Comparison of ENCODE assay signal across 7 cellular contexts in the genomic region with DNA sequence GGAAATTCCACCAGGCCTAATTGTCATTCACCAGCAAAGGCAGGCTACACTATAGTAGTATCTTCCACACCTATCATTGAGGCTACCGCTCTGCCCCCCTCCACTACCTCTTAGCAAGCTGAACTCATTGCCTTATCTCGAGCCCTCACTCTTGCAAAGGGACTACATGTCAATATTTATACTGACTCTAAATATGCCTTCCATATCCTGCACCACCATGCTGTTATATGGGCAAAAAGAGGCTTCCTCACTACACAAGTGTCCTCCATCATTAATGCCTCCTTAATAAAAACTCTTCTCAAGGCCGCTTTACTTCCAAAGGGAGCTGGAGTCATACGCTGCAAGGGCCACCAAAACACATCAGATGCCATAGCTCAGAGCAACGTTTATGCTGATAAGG.
DNase-seq lines count a peak whose midpoint lies in the region; ATAC-seq, FAIRE-seq and TF ChIP-seq lines count a peak whose summit lies in the region.
"Not testable (repeated sequence)": the region's sequence is repeated elsewhere in the genome, so short reads cannot be mapped to it uniquely, and the experiment has no call there.

No MANE protein-coding gene starts in this region.

- not testable (repeated sequence) for H3K36me3 ChIP-seq in DND-41 (ENCODE audit: insufficient read depth, low read length); HCT116 (ENCODE audit: control insufficient read depth in 1 of 2, insufficient read depth in 2 of 2, low read length in 2 of 2); HEK293 (ENCODE audit: control insufficient read depth in 2 of 2, insufficient read depth in 1 of 2, low read length in 2 of 2); K562 (ENCODE audit: control insufficient read depth, insufficient read depth, low read length)

- not testable (repeated sequence) for H3K4me2 ChIP-seq in DND-41 (ENCODE audit: insufficient read depth, low read length); HCT116 (ENCODE audit: low read length); K562 (ENCODE audit: insufficient read depth, low read length)

- intact Hi-C loops in HCT116 (cut with micrococcal nuclease); K562 (cut with micrococcal nuclease): not testable (repeated sequence)

- not testable (repeated sequence) for H3K9ac ChIP-seq in DND-41 (ENCODE audit: low read depth, low read length); HCT116 (ENCODE audit: low read length); K562 (ENCODE audit: insufficient read depth in 1 of 2, low read depth in 2 of 2, low read length in 2 of 2)

- not testable (repeated sequence) for H2AFZ ChIP-seq in DND-41 (ENCODE audit: low read depth, low read length); HCT116 (ENCODE audit: low read depth, low read length, poor library complexity, severe bottlenecking); K562 (ENCODE audit: low read depth, low read length)

- not testable (repeated sequence) for H3K27ac ChIP-seq in DND-41 (ENCODE audit: low read length); HCT116 (ENCODE audit: low read depth, low read length); HEK293 (ENCODE audit: extremely low read depth, low read depth, low read length); K562 (ENCODE audit: extremely low read depth, low read depth, low read length)

- TF ChIP-seq EP300 in K562 (IDR thresholded peaks at IDR 0.05; ENCODE audit: low read length), result peak; percentile 58; the same call in 1 of the 2 replicates

- CTCF ChIA-PET in HCT116 (lab: Charles Lee); HEK293 (lab: Yijun Ruan, JAX); K562 (lab: Yijun Ruan, JAX; ENCODE audit: low intra/inter-chr PET ratio): not testable (repeated sequence)

- WGBS in K562 (ENCODE audit: insufficient coverage, low coverage, missing lambda C conversion rate), result 22% methylated on average over 5 of the region's 5 CpGs

- not testable (repeated sequence) for H3K4me1 ChIP-seq in DND-41 (ENCODE audit: insufficient read depth, low read length); HCT116 (ENCODE audit: control insufficient read depth in 1 of 2, insufficient read depth in 2 of 2, low read length in 2 of 2); HEK293 (ENCODE audit: control insufficient read depth, insufficient read depth, low read length); K562 (replicated peaks in 1 of 2; ENCODE audit: control insufficient read depth in 2 of 2, insufficient read depth in 2 of 2, low read length in 2 of 2)

- TF ChIP-seq POLR2A in HCT116 (IDR thresholded peaks at IDR 0.05; ENCODE audit: borderline replicate concordance, extremely low read depth, insufficient read depth, insufficient read length); K562 (conservative IDR thresholded peaks at IDR 0.05): not testable (repeated sequence)

- in situ Hi-C loops in Caki2 (cut with HindIII; ENCODE audit: low pct_unique_long_range_greater_than_20kb, low sequenced_read_pairs); K562 (cut with MboI): not testable (repeated sequence)

- H3K4me3 ChIP-seq in DND-41 (ENCODE audit: low read depth in 1 of 2, low read length in 2 of 2); HCT116 (replicated peaks in 1 of 2; ENCODE audit: low read depth in 1 of 2, low read length in 2 of 2); HEK293 (ENCODE audit: low read depth, low read length); K562: not testable (repeated sequence)

- FAIRE-seq in K562 (lab: Jason Lieb, UNC), result not testable (repeated sequence)

- not testable (repeated sequence) for TF ChIP-seq CTCF in DND-41 (IDR thresholded peaks at IDR 0.05; ENCODE audit: borderline replicate concordance, extremely low read depth, low read length, poor library complexity, severe bottlenecking); HCT116 (IDR thresholded peaks at IDR 0.05 in 2 of 3, conservative IDR thresholded peaks at IDR 0.05 in 1 of 3; ENCODE audit: borderline replicate concordance in 1 of 3, insufficient read depth in 1 of 3, low read depth in 2 of 3, low read length in 2 of 3); HEK293 (tag by site-specific recombination; IDR thresholded peaks at IDR 0.05); K562 (IDR thresholded peaks at IDR 0.05 in 2 of 3, conservative IDR thresholded peaks at IDR 0.05 in 1 of 3; ENCODE audit: insufficient read depth in 2 of 3, low read depth in 1 of 3, low read length in 3 of 3)

- not testable (repeated sequence) for H3K9me1 ChIP-seq in K562 (ENCODE audit: control insufficient read depth, insufficient read depth, low read length)

- H4K20me1 ChIP-seq in DND-41 (ENCODE audit: insufficient read depth, low read length); HCT116 (ENCODE audit: insufficient read depth); K562 (replicated peaks; ENCODE audit: control insufficient read depth, insufficient read depth, low read length): not testable (repeated sequence)

- not testable (repeated sequence) for BruUV-seq in HCT116 (replicated peaks; lab: Mats Ljungman, UMichigan); K562 (replicated peaks; lab: Mats Ljungman, UMichigan)

- ATAC-seq in DND-41 (ENCODE audit: insufficient read depth, low read depth); HCT116; K562: not testable (repeated sequence)

- not testable (repeated sequence) for H3K9me2 ChIP-seq in HCT116 (ENCODE audit: insufficient read depth)

- RAD21 ChIA-PET in HCT116 (lab: Charles Lee; ENCODE audit: low non-redundant PET in 1 of 2, low total read pairs in 2 of 2, uncharacterized antibody in 2 of 2, unreplicated experiment in 2 of 2), result not testable (repeated sequence)

- POLR2A ChIA-PET in HCT116 (lab: Charles Lee); HEK293 (lab: Yijun Ruan, JAX); K562 (lab: Yijun Ruan, JAX): not testable (repeated sequence)

- DNase-seq in Caki2 (ENCODE audit: low read depth) (peak; percentile 19), DMS53 (lab: John Stamatoyannopoulos, UW) (peak; percentile 28), DND-41 (peak; percentile 11), OCI-M1 (lab: John Stamatoyannopoulos, UW) (peak; percentile 28)
- not testable (repeated sequence) for DNase-seq in HCT116 (ENCODE audit: low read depth, low spot score); K562 (ENCODE audit: extremely low read depth in 1 of 4, low spot score in 3 of 4)

- not testable (repeated sequence) for H3K79me2 ChIP-seq in DND-41 (ENCODE audit: insufficient read depth, low read length); HCT116 (ENCODE audit: insufficient read depth, low read length); K562 (ENCODE audit: control insufficient read depth, insufficient read depth, low read length)

- not testable (repeated sequence) for TF ChIP-seq RAD21 in HCT116 (IDR thresholded peaks at IDR 0.05; ENCODE audit: low read depth); K562 (CRISPR knock-in tag; conservative IDR thresholded peaks at IDR 0.05 in 1 of 2, IDR thresholded peaks at IDR 0.05 in 1 of 2)

- not testable (repeated sequence) for H3K27me3 ChIP-seq in DND-41 (ENCODE audit: insufficient read depth, low read length, poor library complexity); HCT116 (ENCODE audit: insufficient read depth, low read length); K562 (ENCODE audit: control insufficient read depth in 2 of 2, insufficient read depth in 2 of 2, low read length in 2 of 2)

- H3K9me3 ChIP-seq in DND-41 (ENCODE audit: insufficient read depth, low read length, severe bottlenecking); HCT116 (ENCODE audit: control insufficient read depth in 1 of 2, insufficient read depth in 1 of 2, low read depth in 1 of 2, low read length in 2 of 2); HEK293 (ENCODE audit: control insufficient read depth, insufficient read depth, low read depth, low read length): not testable (repeated sequence)
- peaks cover 26% of the 10 kb centered on the region for H3K9me3 ChIP-seq in K562 (replicated peaks; ENCODE audit: control insufficient read depth, insufficient read depth, low read depth, low read length)

TF ChIP-seq in HCT116, 20 proteins besides CTCF, POLR2A, EP300 and RAD21:
- TF ChIP-seq CBX3 (IDR thresholded peaks at IDR 0.05; ENCODE audit: low read depth), result 0 out of 2 replicates have a peak, but pooled peaks have one; percentile 28

TF ChIP-seq in HEK293, 187 proteins besides CTCF, POLR2A, EP300 and RAD21:
- peak; percentile 94 for TF ChIP-seq ZNF600 (tag by site-specific recombination; IDR thresholded peaks at IDR 0.05)

TF ChIP-seq in K562, 482 proteins besides CTCF, POLR2A, EP300 and RAD21 (continues in another document):
- TF ChIP-seq EHMT2 (IDR thresholded peaks at IDR 0.05), result peak; percentile 42; the same call in 1 of the 2 replicates
- peak; percentile 85; the same call in 1 of the 2 replicates for TF ChIP-seq XRCC3 (IDR thresholded peaks at IDR 0.05)
- TF ChIP-seq TRIM28 (IDR thresholded peaks at IDR 0.05), result peak; percentile 97
- TF ChIP-seq CBX5 (IDR thresholded peaks at IDR 0.05; ENCODE audit: borderline replicate concordance, low read depth), result peak; percentile 94
- 0 out of 2 replicates have a peak, but pooled peaks have one; percentile 21 for TF ChIP-seq ZNF24 (IDR thresholded peaks at IDR 0.05)
- TF ChIP-seq, protein P1, sequence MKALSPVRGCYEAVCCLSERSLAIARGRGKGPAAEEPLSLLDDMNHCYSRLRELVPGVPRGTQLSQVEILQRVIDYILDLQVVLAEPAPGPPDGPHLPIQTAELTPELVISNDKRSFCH (CRISPR knock-in tag; IDR thresholded peaks at IDR 0.05), result not testable (repeated sequence)
- TF ChIP-seq, protein P1 (tag; IDR thresholded peaks at IDR 0.05), result 0 out of 2 replicates have a peak, but pooled peaks have one; percentile 40
- TF ChIP-seq CBX1 (IDR thresholded peaks at IDR 0.05; ENCODE audit: low read depth), result peak; percentile 83; the same call in 1 of the 2 replicates
- TF ChIP-seq CBX3 (IDR thresholded peaks at IDR 0.05; ENCODE audit: borderline replicate concordance in 1 of 2, low read length in 2 of 2), result peak in 1 of 2 experiments; percentile 91; a peak in 2 of 3 replicates
- peak; percentile 43; the same call in 1 of the 2 replicates for TF ChIP-seq ZEB2 (IDR thresholded peaks at IDR 0.05)
